23 cellular contexts compared by ENCODE assay signal in genomic region chr2:897091-897490, GRCh38. TPM values are rescaled to one million over a fixed set of nuclear protein-coding genes. Genes with fewer than 3 reads are reported as not detected.
DNase-seq lines count a peak whose midpoint lies in the region; ATAC-seq and TF ChIP-seq lines count a peak whose summit lies in the region.
"Had no signal": no experiment of that assay in that cellular context is flagged by ENCODE, and none has a peak within 500 bp of the region (broad histone marks: within the 10 kb centered on the region; RNA-seq: fewer than 3 reads in every experiment).

No MANE protein-coding gene starts in this region.

- peaks cover 44% of the 10 kb centered on the region for H3K9me3 ChIP-seq in DND-41 (ENCODE audit: insufficient read depth, low read length, severe bottlenecking)
- H3K9me3 ChIP-seq in aorta (ENCODE audit: control insufficient read depth, low read length): peaks cover 9% of the 10 kb centered on the region
- H3K9me3 ChIP-seq in HAP-1: no peaks in the 10 kb centered on the region
- H3K9me3 ChIP-seq: A549, BE2C had no signal

- H2AFZ ChIP-seq in DND-41 (ENCODE audit: low read depth, low read length): no peak overlapping the region

- 96 to 100% methylated on average over 2 of the region's 2 CpGs for WGBS in aorta, 2 donors

- H3K4me1 ChIP-seq in DND-41 (ENCODE audit: insufficient read depth, low read length) (peaks cover 3% of the 10 kb centered on the region; the same call in 1 of the 2 replicates), aorta (ENCODE audit: control insufficient read depth in 1 of 2, insufficient read depth in 2 of 2, low read length in 2 of 2) (no peaks in the 10 kb centered on the region), HAP-1 (no peaks in the 10 kb centered on the region)
- H3K4me1 ChIP-seq: A549, BE2C had no signal

- no peaks in the 10 kb centered on the region for H3K79me2 ChIP-seq in DND-41 (ENCODE audit: insufficient read depth, low read length)

- H3K27ac ChIP-seq in DND-41 (ENCODE audit: low read length): no peak overlapping the region
- H3K27ac ChIP-seq in coronary artery: no peak overlapping the region
- no peak overlapping the region for H3K27ac ChIP-seq in aorta (ENCODE audit: low read depth in 1 of 2, low read length in 2 of 2)
- H3K27ac ChIP-seq: A549; BLaER1 treated with 17β-estradiol and CSF1 and Interleukin-3, amounts not matched to agents 10 nM and 100 nM had no signal

- H3K9ac ChIP-seq in DND-41 (ENCODE audit: low read depth, low read length): no peak overlapping the region
- H3K9ac ChIP-seq: BLaER1 treated with 17β-estradiol and CSF1 and Interleukin-3, amounts not matched to agents 10 nM and 100 nM had no signal

- H3K27me3 ChIP-seq in DND-41 (ENCODE audit: insufficient read depth, low read length, poor library complexity) (no peaks in the 10 kb centered on the region), aorta (ENCODE audit: control insufficient read depth in 1 of 2, insufficient read depth in 2 of 2, low read length in 1 of 2) (no peaks in the 10 kb centered on the region), HAP-1 (ENCODE audit: low read depth) (no peaks in the 10 kb centered on the region)
- H3K27me3 ChIP-seq: BE2C; BLaER1 treated with 17β-estradiol and CSF1 and Interleukin-3, amounts not matched to agents 10 nM and 100 nM had no signal

- no peak overlapping the region for H3K4me2 ChIP-seq in DND-41 (ENCODE audit: insufficient read depth, low read length)
- H3K4me2 ChIP-seq: A549; BLaER1 treated with 17β-estradiol and CSF1 and Interleukin-3, amounts not matched to agents 10 nM and 100 nM had no signal

- in situ Hi-C loops in HAP-1 (cut with MboI; ENCODE audit: low sequenced_read_pairs): no loop called here

- ATAC-seq in DND-41 (ENCODE audit: insufficient read depth, low read depth) (no peak), aorta (ENCODE audit: low FRiP score) (peak; percentile 33)
- ATAC-seq: A549, HCT116 had no signal

- DNase-seq in DND-41 (peak; percentile 3), coronary artery (ENCODE audit: low spot score) (peak; percentile 54), islet precursor cell (peak; percentile 7), aorta (no peak), HAP-1 (ENCODE audit: low spot score in 2 of 2) (no peak), NCI-H2227 treated with DMSO at 0.1 percent for 48 hours (lab: John Stamatoyannopoulos, UW) (no peak), activated gamma-delta T cell treated with Interleukin-2 at 50 U/mL for 16 hours (no peak)
- DNase-seq: 8988T; ACHN; AML-193; BE2C; CD4-positive, alpha-beta T cell; CD8-positive, alpha-beta memory T cell; DMS 273 treated with DMSO at 0.1 percent for 48 hours; DMS79; GF-D8; GOT3 had no signal

- intact Hi-C loops in aorta (cut with DNase I): no loop called here

- H4K20me1 ChIP-seq in DND-41 (ENCODE audit: insufficient read depth, low read length): no peaks in the 10 kb centered on the region
- H4K20me1 ChIP-seq: BLaER1 treated with 17β-estradiol and CSF1 and Interleukin-3, amounts not matched to agents 10 nM and 100 nM had no signal

- H3K4me3 ChIP-seq in DND-41 (ENCODE audit: low read depth in 1 of 2, low read length in 2 of 2) (no peak overlapping the region), coronary artery (no peak overlapping the region), aorta (ENCODE audit: low read length in 2 of 2) (no peak overlapping the region), HAP-1 (no peak overlapping the region)
- H3K4me3 ChIP-seq: A549; BLaER1 treated with 17β-estradiol and CSF1 and Interleukin-3, amounts not matched to agents 10 nM and 100 nM had no signal

- H3K36me3 ChIP-seq in DND-41 (ENCODE audit: insufficient read depth, low read length): no peaks in the 10 kb centered on the region
- H3K36me3 ChIP-seq in aorta (ENCODE audit: control insufficient read depth in 1 of 2, insufficient read depth in 2 of 2, low read length in 1 of 2): no peaks in the 10 kb centered on the region
- H3K36me3 ChIP-seq in HAP-1 (replicated peaks): no peaks in the 10 kb centered on the region
- H3K36me3 ChIP-seq: BE2C had no signal

- TF ChIP-seq CTCF in DND-41 (IDR thresholded peaks at IDR 0.05; ENCODE audit: borderline replicate concordance, extremely low read depth, low read length, poor library complexity, severe bottlenecking) (no peak), coronary artery (IDR thresholded peaks at IDR 0.05) (no peak)

RNA-seq across cellular contexts. Expression of gene SNTG2, which starts 53.6 kb away (rescaled TPM):
- 1 to 10 TPM; 4.5 to 7.0 TPM for total RNA-seq in aorta
- polyA plus RNA-seq in aorta: not detected
- total RNA-seq: Daoy, G401 had no signal
- polyA plus RNA-seq: A549, CD14-positive monocyte had no signal

Comparison
In these comparisons a context has a peak if more than half of its experiments do, and no peak if none do; other contexts are left out.
1. DNase-seq: peak in DND-41 (single experiment), coronary artery (single experiment) and islet precursor cell (single experiment); none in aorta (0 of 2), HAP-1 (0 of 2), NCI-H2227 treated with DMSO at 0.1 percent for 48 hours (single experiment) and activated gamma-delta T cell treated with Interleukin-2 at 50 U/mL for 16 hours (single experiment).